9 cellular contexts compared by ENCODE assay signal in genomic region chr11:75313457-75314272, GRCh38. TPM values are rescaled to one million over a fixed set of nuclear protein-coding genes. Genes with fewer than 3 reads are reported as not detected.
DNase-seq lines count a peak whose midpoint lies in the region; ATAC-seq and TF ChIP-seq lines count a peak whose summit lies in the region.
"Had no signal": no experiment of that assay in that cellular context is flagged by ENCODE, and none has a peak within 500 bp of the region (broad histone marks: within the 10 kb centered on the region; RNA-seq: fewer than 3 reads in every experiment).

No MANE protein-coding gene starts in this region.

- H3K9me3 ChIP-seq in liver (ENCODE audit: control insufficient read depth in 4 of 4, low read length in 3 of 4) (no peaks in the 10 kb centered on the region), tibial nerve (no peaks in the 10 kb centered on the region)

- peaks cover 1 to 6% (median 4%) of the 10 kb centered on the region in 4 donors for H3K4me1 ChIP-seq in liver (ENCODE audit: control insufficient read depth in 4 of 4, insufficient read depth in 4 of 4, low read length in 3 of 4)
- H3K4me1 ChIP-seq in tibial nerve: peaks cover 0 to 60% (median 35%) of the 10 kb centered on the region in 4 donors

- H3K27ac Mint-ChIP-seq in chondrocyte (ENCODE audit: unreplicated experiment): peak overlapping the region; percentile 86

- TF ChIP-seq POLR2A in tibial nerve (IDR thresholded peaks at IDR 0.05): no peak

- H3K4me3 ChIP-seq in liver (ENCODE audit: low read depth in 1 of 3, low read length in 3 of 3) (no peak overlapping the region), tibial nerve (no peak overlapping the region)

- no peak overlapping the region for H3K4me3 Mint-ChIP-seq in chondrocyte (ENCODE audit: unreplicated experiment)

- 72% methylated on average over 9 of the region's 9 CpGs for WGBS in liver
- WGBS in tibial nerve, 2 donors: 31 to 46% methylated on average over 9 of the region's 9 CpGs

- H3K27me3 ChIP-seq in liver (ENCODE audit: control insufficient read depth in 4 of 4, insufficient read depth in 4 of 4, low read length in 3 of 4) (no peaks in the 10 kb centered on the region), tibial nerve (no peaks in the 10 kb centered on the region)

- H3K36me3 ChIP-seq in liver (ENCODE audit: control insufficient read depth in 4 of 4, insufficient read depth in 3 of 4, low read depth in 1 of 4, low read length in 3 of 4) (no peaks in the 10 kb centered on the region), tibial nerve (no peaks in the 10 kb centered on the region)

- no peak for TF ChIP-seq RAD21 in liver (IDR thresholded peaks at IDR 0.05)

- H3K4me1 Mint-ChIP-seq in chondrocyte (ENCODE audit: low read depth): peaks cover 27% of the 10 kb centered on the region

- peak; percentile 39 for DNase-seq in NCI-H1092 treated with DMSO at 0.1 percent for 48 hours (lab: John Stamatoyannopoulos, UW)
- no peak for DNase-seq in NCI-H1092 (lab: John Stamatoyannopoulos, UW)
- DNase-seq in chondrocyte (ENCODE audit: low spot score): no peak
- DNase-seq in tibial nerve (ENCODE audit: low spot score in 2 of 2): peak in 1 of 2 donors; percentile 55
- no peak for DNase-seq in NCI-H1105 (lab: John Stamatoyannopoulos, UW)

- no peaks in the 10 kb centered on the region for H3K36me3 Mint-ChIP-seq in chondrocyte (ENCODE audit: low read depth)

- TF ChIP-seq CTCF in chondrocyte (IDR thresholded peaks at IDR 0.05): no peak
- TF ChIP-seq CTCF in liver (IDR thresholded peaks at IDR 0.05; ENCODE audit: low read depth, low read length, missing input control): no peak
- TF ChIP-seq CTCF in tibial nerve (IDR thresholded peaks at IDR 0.05): no peak

- H3K27me3 Mint-ChIP-seq in chondrocyte (ENCODE audit: low read depth): no peaks in the 10 kb centered on the region

- TF ChIP-seq EP300 in tibial nerve (IDR thresholded peaks at IDR 0.05): no peak

- no peak overlapping the region for H3K9ac ChIP-seq in liver (ENCODE audit: low read depth in 1 of 2, low read length in 2 of 2)

- ATAC-seq in HG02973 (IDR thresholded peaks at IDR 0.05; ENCODE audit: unreplicated experiment): no peak
- no peak for ATAC-seq in GM21717 (IDR thresholded peaks at IDR 0.05; ENCODE audit: unreplicated experiment)

- H3K9me3 Mint-ChIP-seq in chondrocyte (ENCODE audit: low read depth): peaks cover 3% of the 10 kb centered on the region

- peak overlapping the region; percentile 74 to 78 for H3K27ac ChIP-seq in liver (ENCODE audit: low read depth in 1 of 2, low read length in 2 of 2)
- H3K27ac ChIP-seq in tibial nerve: peak overlapping the region; percentile 76 to 93 (median 84)
- H3K27ac ChIP-seq: VCaP had no signal

TF ChIP-seq in liver, 16 proteins besides CTCF, POLR2A, EP300 and RAD21:
- no peak for TF ChIP-seq FOXA2 (IDR thresholded peaks at IDR 0.05)
- TF ChIP-seq EGR1 (IDR thresholded peaks at IDR 0.05; ENCODE audit: low read depth in 2 of 2): no peak
- TF ChIP-seq NR2F2 (IDR thresholded peaks at IDR 0.05): peak; percentile 61
- TF ChIP-seq JUND (IDR thresholded peaks at IDR 0.05): no peak

RNA-seq across cellular contexts. Expression of gene ARRB1, which starts 37.8 kb away (rescaled TPM):
- total RNA-seq in chondrocyte (14.4 to 19.1 TPM (median 16.6 TPM) in 3 replicates), liver (10 to 100 TPM; 19.3 to 21.2 TPM), tibial nerve (10 to 100 TPM; 38.2 to 68.1 (median 45.8) TPM)
- 1 to 10 TPM; 3.3 to 5.7 TPM for polyA plus RNA-seq in liver
